7 cellular contexts compared by ENCODE assay signal in the genomic region with DNA sequence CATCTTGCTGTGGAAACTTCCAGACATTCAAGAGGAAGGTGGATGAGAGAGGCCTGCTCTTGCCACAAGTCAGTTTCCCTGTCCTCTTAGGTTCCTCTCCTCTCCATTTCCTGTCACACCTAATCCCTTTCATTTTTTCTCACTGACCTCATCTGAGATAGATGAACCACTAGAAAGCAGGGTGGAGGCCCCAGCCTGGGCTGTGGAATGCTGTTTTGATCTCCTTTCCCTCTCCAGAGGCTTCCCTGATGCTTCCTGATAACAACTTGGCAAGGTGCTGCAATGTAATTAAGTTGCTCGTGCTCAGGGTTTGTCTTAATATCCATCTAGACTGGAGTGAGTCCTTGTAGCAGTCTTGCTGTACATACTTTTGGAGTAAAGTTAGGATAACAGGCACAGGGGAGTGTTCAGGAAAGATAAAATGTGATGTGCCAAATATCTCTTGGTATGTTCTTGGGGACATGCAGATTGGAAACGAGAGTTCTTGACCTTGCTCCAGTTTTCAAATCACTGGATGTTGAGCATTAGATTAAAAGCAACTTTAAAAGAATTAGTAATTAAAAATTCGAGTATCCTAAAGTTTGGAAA. TPM values are rescaled to one million over a fixed set of nuclear protein-coding genes. Genes with fewer than 3 reads are reported as not detected.
DNase-seq lines count a peak whose midpoint lies in the region; ATAC-seq, FAIRE-seq and TF ChIP-seq lines count a peak whose summit lies in the region.

No MANE protein-coding gene starts in this region.

- H3K4me1 Mint-ChIP-seq in GM23338 = peaks cover 17% of the 10 kb centered on the region
- H3K4me1 Mint-ChIP-seq in effector memory CD8-positive, alpha-beta T cell (ENCODE audit: low read depth in 2 of 2) = peaks cover 0 to 3% of the 10 kb centered on the region in 2 donors

- H3K4me2 ChIP-seq in GM23338 = 0 out of 2 replicates have a peak overlapping the region, but pooled peaks have one; percentile 35

- no peaks in the 10 kb centered on the region for H3K9me2 ChIP-seq in GM23338 (ENCODE audit: insufficient read depth)

- no peak overlapping the region for H2AFZ ChIP-seq in GM23338

- H3K9me3 Mint-ChIP-seq in GM23338 = no peaks in the 10 kb centered on the region
- H3K9me3 Mint-ChIP-seq in effector memory CD8-positive, alpha-beta T cell = no peaks in the 10 kb centered on the region

- H3F3A ChIP-seq in GM23338 (replicated peaks; ENCODE audit: low read depth) = 0 out of 2 replicates have a peak, but pooled peaks cover 2% of the 10 kb centered on the region

- DNase-seq in GM23338 (ENCODE audit: low spot score) (peak; percentile 22), NCI-H748 (lab: John Stamatoyannopoulos, UW; ENCODE audit: unreplicated experiment) (peak; percentile 81), epithelial cell of proximal tubule (ENCODE audit: low read depth) (peak; percentile 33), sciatic nerve (ENCODE audit: low spot score) (no peak), GM19239 (ENCODE audit: insufficient read length, low spot score) (no peak)
- DNase-seq in effector memory CD8-positive, alpha-beta T cell = no peak

- peaks cover 53% of the 10 kb centered on the region for H3K36me3 Mint-ChIP-seq in GM23338 (ENCODE audit: low read depth)
- peaks cover 20% of the 10 kb centered on the region for H3K36me3 Mint-ChIP-seq in effector memory CD8-positive, alpha-beta T cell (ENCODE audit: insufficient read depth)

- H3K27me3 Mint-ChIP-seq in GM23338 (ENCODE audit: insufficient read depth, low read depth, poor library complexity) = no peaks in the 10 kb centered on the region
- H3K27me3 Mint-ChIP-seq in effector memory CD8-positive, alpha-beta T cell = no peaks in the 10 kb centered on the region

- no peaks in the 10 kb centered on the region; the same call in 1 of the 2 replicates for H4K20me1 ChIP-seq in GM23338 (replicated peaks; ENCODE audit: insufficient read depth)

- H3K4me3 ChIP-seq in GM23338 (no peak overlapping the region), epithelial cell of proximal tubule (ENCODE audit: low read depth, low read length) (no peak overlapping the region)

- no peak for FAIRE-seq in GM19239 (lab: Jason Lieb, UNC)

- TF ChIP-seq CTCF in GM23338 (conservative IDR thresholded peaks at IDR 0.05; ENCODE audit: low read depth in 2 of 2) (no peak), epithelial cell of proximal tubule (conservative IDR thresholded peaks at IDR 0.05; ENCODE audit: low read depth, low read length) (no peak)

- peaks cover 12% of the 10 kb centered on the region for H3K79me2 ChIP-seq in GM23338 (replicated peaks; ENCODE audit: insufficient read depth)

- ATAC-seq in GM23338 = peak; percentile 50
- peak; percentile 83 for ATAC-seq in sciatic nerve
- ATAC-seq in effector memory CD8-positive, alpha-beta T cell (replicated peaks) = no peak
- no peak for ATAC-seq in HG03139 (IDR thresholded peaks at IDR 0.05; ENCODE audit: unreplicated experiment)

- H3K27ac ChIP-seq in GM23338 (ENCODE audit: low read depth) = peak overlapping the region; percentile 39

- H3K4me1 ChIP-seq in GM23338 (ENCODE audit: insufficient read depth) = peaks cover 20% of the 10 kb centered on the region

- intact Hi-C loops in sciatic nerve (cut with DNase I) = no loop called here

- no peak overlapping the region for H3K4me3 Mint-ChIP-seq in GM23338
- H3K4me3 Mint-ChIP-seq in effector memory CD8-positive, alpha-beta T cell = no peak overlapping the region

- H3K36me3 ChIP-seq in GM23338 (ENCODE audit: insufficient read depth) = peaks cover 22% of the 10 kb centered on the region

- H3K27ac Mint-ChIP-seq in GM23338 = peak overlapping the region; percentile 38
- no peak overlapping the region for H3K27ac Mint-ChIP-seq in effector memory CD8-positive, alpha-beta T cell

- no peaks in the 10 kb centered on the region for H3K27me3 ChIP-seq in GM23338 (ENCODE audit: insufficient read depth)

TF ChIP-seq in GM23338, 12 proteins besides CTCF, POLR2A, EP300 and RAD21:
- TF ChIP-seq, protein P1, sequence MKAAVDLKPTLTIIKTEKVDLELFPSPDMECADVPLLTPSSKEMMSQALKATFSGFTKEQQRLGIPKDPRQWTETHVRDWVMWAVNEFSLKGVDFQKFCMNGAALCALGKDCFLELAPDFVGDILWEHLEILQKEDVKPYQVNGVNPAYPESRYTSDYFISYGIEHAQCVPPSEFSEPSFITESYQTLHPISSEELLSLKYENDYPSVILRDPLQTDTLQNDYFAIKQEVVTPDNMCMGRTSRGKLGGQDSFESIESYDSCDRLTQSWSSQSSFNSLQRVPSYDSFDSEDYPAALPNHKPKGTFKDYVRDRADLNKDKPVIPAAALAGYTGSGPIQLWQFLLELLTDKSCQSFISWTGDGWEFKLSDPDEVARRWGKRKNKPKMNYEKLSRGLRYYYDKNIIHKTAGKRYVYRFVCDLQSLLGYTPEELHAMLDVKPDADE (IDR thresholded peaks at IDR 0.05) = no peak
- TF ChIP-seq ZNF331 (CRISPR knock-in tag; IDR thresholded peaks at IDR 0.05; ENCODE audit: low read depth) (no peak), ZNF462 (CRISPR knock-in tag; IDR thresholded peaks at IDR 0.05) (no peak), NANOG (IDR thresholded peaks at IDR 0.05; ENCODE audit: borderline replicate concordance) (no peak), STAT1 (IDR thresholded peaks at IDR 0.05; ENCODE audit: unreplicated experiment) (no peak), ZNF114 (CRISPR knock-in tag; IDR thresholded peaks at IDR 0.05) (no peak), CREB1 (CRISPR knock-in tag; IDR thresholded peaks at IDR 0.05; ENCODE audit: low read depth) (no peak)

RNA-seq across cellular contexts. Expression of gene LRRC42, which starts 11.2 kb away (rescaled TPM):
- 39.6 and 48.1 TPM in 2 replicates for total RNA-seq in GM23338 (2014; rRNA removed; shearing (Covaris generic))
- 22.4 and 25.9 TPM in 2 replicates for polyA plus RNA-seq in GM23338 (2016; fragmentation: Nextera tagmentation; extraction: Ambion mirVana)
- total RNA-seq in epithelial cell of proximal tubule (46.7 and 48.0 TPM in 2 replicates), sciatic nerve (26.9 TPM)

RNA-seq across cellular contexts. Expression of gene IFT25, which starts 11.8 kb away (rescaled TPM):
- 27.2 and 28.2 TPM in 2 replicates for total RNA-seq in GM23338 (2014; rRNA removed; shearing (Covaris generic))
- polyA plus RNA-seq in GM23338 (2016; fragmentation: Nextera tagmentation; extraction: Ambion mirVana) = 97.1 and 109 TPM in 2 replicates
- total RNA-seq in epithelial cell of proximal tubule (31.5 and 37.9 TPM in 2 replicates), sciatic nerve (33.5 TPM)

Comparison
In these comparisons a context has a peak if more than half of its experiments do, and no peak if none do; other contexts are left out.
1. ATAC-seq: peak in GM23338 (single experiment) and sciatic nerve (single experiment); none in effector memory CD8-positive, alpha-beta T cell (single experiment) and HG03139 (single experiment).
2. DNase-seq: peak in GM23338 (single experiment), NCI-H748 (single experiment) and epithelial cell of proximal tubule (single experiment); none in sciatic nerve (single experiment), effector memory CD8-positive, alpha-beta T cell (0 of 3) and GM19239 (single experiment).